11 cellular contexts compared by ENCODE assay signal in genomic region chr2:10285191-10285577, GRCh38. TPM values are rescaled to one million over a fixed set of nuclear protein-coding genes. Genes with fewer than 3 reads are reported as not detected.
DNase-seq lines count a peak whose midpoint lies in the region; ATAC-seq and TF ChIP-seq lines count a peak whose summit lies in the region.
"Had no signal": no experiment of that assay in that cellular context is flagged by ENCODE, and none has a peak within 500 bp of the region (broad histone marks: within the 10 kb centered on the region; RNA-seq: fewer than 3 reads in every experiment).

No MANE protein-coding gene starts in this region.

- H3K79me2 ChIP-seq in PC-3 (ENCODE audit: low read length), result no peaks in the 10 kb centered on the region

- CTCF ChIA-PET in PC-3 (lab: Charles Lee), result no interaction called here

- peak overlapping the region; percentile 21 for H3K4me2 ChIP-seq in PC-3 (ENCODE audit: low read length)

- peak; percentile 53 for DNase-seq in DMS79 (lab: John Stamatoyannopoulos, UW)
- DNase-seq in DMS79 treated with DMSO at 0.1 percent for 48 hours (lab: John Stamatoyannopoulos, UW), result no peak
- DNase-seq in PC-3, result no peak
- peak in 1 of 2 donors; percentile 4 for DNase-seq in left colon
- no peak for DNase-seq in brain microvascular endothelial cell
- no peak for DNase-seq in ureter (ENCODE audit: low spot score)
- DNase-seq: foreskin keratinocyte; stimulated activated naive CD8-positive, alpha-beta T cell treated with anti-CD3 and anti-CD28 coated beads, Interleukin-15, Interleukin-2, amounts not matched to agents 100 U/mL and 50 U/mL, for 24 hours had no signal

- no peaks in the 10 kb centered on the region for H3K9me2 ChIP-seq in PC-3 (replicated peaks; ENCODE audit: low read length)

- ATAC-seq in PC-3, result no peak
- ATAC-seq in left colon, result peak; percentile 5
- ATAC-seq in HG02885 (IDR thresholded peaks at IDR 0.05; ENCODE audit: poor library complexity, unreplicated experiment), result no peak
- ATAC-seq: foreskin keratinocyte; stimulated activated naive CD8-positive, alpha-beta T cell treated with anti-CD3 and anti-CD28 coated beads, Interleukin-15, Interleukin-2, amounts not matched to agents 100 U/mL and 50 U/mL, for 24 hours had no signal

- no peak overlapping the region for H3K4me3 ChIP-seq in PC-3 (ENCODE audit: low read length)
- no peak overlapping the region for H3K4me3 ChIP-seq in subcutaneous abdominal adipose tissue (ENCODE audit: low read depth in 1 of 5, low read length in 5 of 5)
- H3K4me3 ChIP-seq in brain microvascular endothelial cell (ENCODE audit: low read depth, low read length), result no peak overlapping the region

- H4K20me1 ChIP-seq in PC-3 (ENCODE audit: low read length), result no peaks in the 10 kb centered on the region

- no peak overlapping the region for H2AFZ ChIP-seq in PC-3 (ENCODE audit: low read length)

- in situ Hi-C loops in brain microvascular endothelial cell (cut with HindIII; ENCODE audit: low pct_ligation_motif_present, low sequenced_read_pairs), result no loop called here

- peaks cover 10% of the 10 kb centered on the region for H3F3A ChIP-seq in PC-3 (ENCODE audit: low read length, unreplicated experiment)

- no peaks in the 10 kb centered on the region for H3K9me3 ChIP-seq in PC-3 (ENCODE audit: low read length)
- no peaks in the 10 kb centered on the region for H3K9me3 ChIP-seq in subcutaneous abdominal adipose tissue (ENCODE audit: control insufficient read depth in 5 of 5, low read length in 5 of 5)

- H3K36me3 ChIP-seq in PC-3 (ENCODE audit: low read depth, low read length) (no peaks in the 10 kb centered on the region), subcutaneous abdominal adipose tissue (ENCODE audit: control insufficient read depth in 5 of 5, insufficient read depth in 5 of 5, low read length in 5 of 5) (no peaks in the 10 kb centered on the region), brain microvascular endothelial cell (replicated peaks) (no peaks in the 10 kb centered on the region)

- BruUV-seq in PC-3 (replicated peaks; lab: Mats Ljungman, UMichigan), result no TSS peak

- H3K27me3 ChIP-seq in PC-3 (ENCODE audit: low read length) (no peaks in the 10 kb centered on the region), subcutaneous abdominal adipose tissue (ENCODE audit: control insufficient read depth in 5 of 5, insufficient read depth in 4 of 5, low read length in 5 of 5) (no peaks in the 10 kb centered on the region), brain microvascular endothelial cell (replicated peaks) (no peaks in the 10 kb centered on the region)
- H3K27me3 ChIP-seq: foreskin keratinocyte had no signal

- TF ChIP-seq CTCF in PC-3 (conservative IDR thresholded peaks at IDR 0.05; ENCODE audit: low read depth, low read length) (no peak), brain microvascular endothelial cell (IDR thresholded peaks at IDR 0.05; ENCODE audit: low read depth, low read length, missing control alignments) (no peak)

- POLR2A ChIA-PET in PC-3 (lab: Charles Lee; ENCODE audit: unreplicated experiment), result no interaction called here

- peak overlapping the region; percentile 95 for H3K27ac ChIP-seq in PC-3 (ENCODE audit: low read length)
- peak overlapping the region; percentile 23 for H3K27ac ChIP-seq in subcutaneous abdominal adipose tissue (ENCODE audit: low read depth, low read length)
- H3K27ac ChIP-seq in brain microvascular endothelial cell, result no peak overlapping the region
- H3K27ac ChIP-seq: 22Rv1, foreskin keratinocyte had no signal

- H3K4me1 ChIP-seq in PC-3 (ENCODE audit: insufficient read depth, low read length) (peaks cover 80% of the 10 kb centered on the region), subcutaneous abdominal adipose tissue (ENCODE audit: control insufficient read depth in 5 of 5, insufficient read depth in 5 of 5, low read length in 5 of 5) (peaks cover 0 to 49% (median 39%) of the 10 kb centered on the region in 5 donors)

- intact Hi-C loops in PC-3 (cut with micrococcal nuclease), result no loop called here
- intact Hi-C loops in left colon (cut with DNase I, micrococcal nuclease), result no loop called here

- H3K9ac ChIP-seq in PC-3 (ENCODE audit: low read length) (peak overlapping the region; percentile 66), subcutaneous abdominal adipose tissue (ENCODE audit: low read length in 5 of 5) (peak overlapping the region in 2 of 5 donors; percentile 26 to 32)

RNA-seq across cellular contexts. Expression of gene HPCAL1, which starts 17.5 kb away (rescaled TPM):
- total RNA-seq in PC-3 (2014; rRNA removed) (312 and 339 TPM in 2 replicates), left colon (10 to 100 TPM; 73.1 to 85.7 TPM), ureter (17.5 TPM)
